ENCODE assay signal across 12 cellular contexts in the genomic region with DNA sequence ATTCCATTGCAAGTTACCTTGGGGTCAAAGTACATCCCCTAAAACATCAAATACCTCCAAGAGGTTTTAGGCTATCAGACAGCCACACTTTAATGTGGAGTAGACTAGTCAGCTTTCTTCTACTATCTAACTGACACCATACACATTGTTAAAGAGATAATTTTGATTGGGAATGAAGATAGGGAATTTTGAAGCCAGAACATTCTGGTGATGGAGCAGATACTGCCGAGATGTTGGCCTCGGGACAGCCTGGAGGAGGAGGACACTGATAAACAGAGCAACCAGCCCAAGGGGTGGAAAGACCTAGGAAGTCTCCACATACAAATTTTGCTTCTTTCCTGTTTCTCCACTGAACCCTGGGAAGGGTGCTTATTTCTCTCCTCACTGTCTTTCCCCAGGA.
"Had no signal": no experiment of that assay in that cellular context is flagged by ENCODE, and none has a peak within 500 bp of the region (broad histone marks: within the 10 kb centered on the region; RNA-seq: fewer than 3 reads in every experiment).

No MANE protein-coding gene starts in this region.

- ATAC-seq: body of pancreas, esophagus mucosa, left cardiac atrium, natural killer cell, WTC11 had no signal

- H3K27me3 ChIP-seq: body of pancreas had no signal

- H3K9me3 ChIP-seq: body of pancreas had no signal

- DNase-seq: activated CD4-positive, alpha-beta T cell treated with anti-CD3 and anti-CD28 coated beads for 48 hours; activated naive CD4-positive, alpha-beta T cell treated with anti-CD3 and anti-CD28 coated beads, Interleukin-2, amount 10 ng/mL, durations not matched to agents 7 days and 5 days; body of pancreas; glutamatergic neuron; left cardiac atrium; mammary epithelial cell; natural killer cell; nucleus accumbens; stimulated activated CD4-positive, alpha-beta T cell treated with anti-CD3 and anti-CD28 coated beads, Interleukin-4, amount 100 ng/mL, for 24 hours; T1000 had no signal

- H3K4me3 ChIP-seq: body of pancreas had no signal
